13 cellular contexts compared by ENCODE assay signal in the genomic region with DNA sequence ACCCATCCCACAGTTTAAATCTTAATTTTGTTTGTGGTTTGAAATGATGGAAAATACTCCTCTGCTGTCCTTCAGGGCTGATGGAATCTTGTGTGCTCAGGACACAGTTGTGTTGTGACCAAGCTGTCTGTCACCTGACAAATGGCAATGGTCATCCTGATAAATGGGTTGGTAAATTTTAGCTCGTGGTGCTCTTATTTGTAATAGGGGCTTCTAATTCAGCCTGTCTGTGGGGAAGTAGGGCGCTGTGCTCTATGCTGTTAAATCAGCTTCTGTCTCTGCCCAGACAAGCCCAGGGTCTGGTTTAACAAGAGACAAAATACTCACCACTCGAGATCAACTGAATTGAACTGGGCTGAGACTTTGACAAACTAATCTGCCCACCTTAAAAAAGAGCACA. TPM values are rescaled to one million over a fixed set of nuclear protein-coding genes. Genes with fewer than 3 reads are reported as not detected.
DNase-seq lines count a peak whose midpoint lies in the region; ATAC-seq and TF ChIP-seq lines count a peak whose summit lies in the region.
"Had no signal": no experiment of that assay in that cellular context is flagged by ENCODE, and none has a peak within 500 bp of the region (broad histone marks: within the 10 kb centered on the region; RNA-seq: fewer than 3 reads in every experiment).

No MANE protein-coding gene starts in this region.

- no peak overlapping the region for H3K4me3 ChIP-seq in HEK293 (ENCODE audit: low read depth, low read length)
- H3K4me3 ChIP-seq in RWPE2 (ENCODE audit: severe bottlenecking) = no peak overlapping the region
- no peak overlapping the region for H3K4me3 ChIP-seq in osteoblast (ENCODE audit: insufficient read depth, low read length)
- H3K4me3 ChIP-seq: lung had no signal

- no peak for TF ChIP-seq CTCF in HEK293 (tag by site-specific recombination; IDR thresholded peaks at IDR 0.05)
- no peak for TF ChIP-seq CTCF in RWPE2 (IDR thresholded peaks at IDR 0.05; ENCODE audit: poor library complexity, severe bottlenecking)
- TF ChIP-seq CTCF in osteoblast (IDR thresholded peaks at IDR 0.05; ENCODE audit: extremely low read depth, low read depth, low read length) = no peak
- TF ChIP-seq CTCF in GM10248 (IDR thresholded peaks at IDR 0.05; ENCODE audit: control extremely low read depth, extremely low read depth, low read depth, missing control alignments) = no peak

- peak overlapping the region; percentile 46 for H3K4me2 ChIP-seq in osteoblast (ENCODE audit: insufficient read depth, low read length)

- POLR2A ChIA-PET in HEK293 (lab: Yijun Ruan, JAX) (no interaction called here), GM10248 (lab: Yijun Ruan, JAX) (no interaction called here)

- ATAC-seq in RWPE2 (ENCODE audit: low read depth) (peak; percentile 50; the same call in 1 of the 3 replicates), HG03571 (IDR thresholded peaks at IDR 0.05; ENCODE audit: unreplicated experiment) (no peak)
- ATAC-seq: activated CD8-positive, alpha-beta T cell treated with anti-CD3 and anti-CD28 coated beads, Interleukin-2, amount 10 ng/mL, durations not matched to agents 7 days and 5 days had no signal

- H3K9me3 ChIP-seq in HEK293 (ENCODE audit: control insufficient read depth, insufficient read depth, low read depth, low read length) (no peaks in the 10 kb centered on the region), RWPE2 (ENCODE audit: severe bottlenecking) (no peaks in the 10 kb centered on the region), osteoblast (ENCODE audit: low read depth, low read length) (no peaks in the 10 kb centered on the region)

- H3K27ac ChIP-seq in HEK293 (ENCODE audit: extremely low read depth, low read depth, low read length) (no peak overlapping the region), RWPE2 (ENCODE audit: poor library complexity, severe bottlenecking) (peak overlapping the region; percentile 17), epithelial cell of prostate (peak overlapping the region; percentile 50), osteoblast (ENCODE audit: low read depth, low read length) (peak overlapping the region; percentile 58)

- peaks cover 41% of the 10 kb centered on the region for H3K4me1 ChIP-seq in HEK293 (ENCODE audit: control insufficient read depth, insufficient read depth, low read length)
- H3K4me1 ChIP-seq in RWPE2 (ENCODE audit: insufficient read depth, poor library complexity, severe bottlenecking) = peaks cover 29% of the 10 kb centered on the region
- peaks cover 53% of the 10 kb centered on the region for H3K4me1 ChIP-seq in osteoblast (ENCODE audit: insufficient read depth, low read length)

- DNase-seq in RWPE2 (ENCODE audit: low spot score) = no peak
- no peak for DNase-seq in epithelial cell of prostate (ENCODE audit: low read depth, low spot score)
- no peak for DNase-seq in osteoblast (ENCODE audit: insufficient read length, low spot score, missing footprints)
- DNase-seq in GM10248 (ENCODE audit: extremely low spot score) = no peak
- DNase-seq in activated gamma-delta T cell treated with Interleukin-2 at 50 U/mL for 16 hours = no peak
- DNase-seq in NOMO-1 (lab: John Stamatoyannopoulos, UW; ENCODE audit: unreplicated experiment in 2 of 2) = no peak
- DNase-seq: activated CD8-positive, alpha-beta T cell treated with anti-CD3 and anti-CD28 coated beads, Interleukin-2, amount 10 ng/mL, durations not matched to agents 7 days and 5 days; activated naive CD8-positive, alpha-beta T cell treated with anti-CD3 and anti-CD28 coated beads, Interleukin-2, amount 10 ng/mL, durations not matched to agents 7 days and 5 days; CD4-positive, alpha-beta memory T cell; effector memory CD4-positive, alpha-beta T cell had no signal

- H3K27me3 ChIP-seq in RWPE2 (ENCODE audit: insufficient read depth, poor library complexity, severe bottlenecking) (no peaks in the 10 kb centered on the region), osteoblast (ENCODE audit: insufficient read depth, low read length) (no peaks in the 10 kb centered on the region)

- peaks cover 37% of the 10 kb centered on the region for H4K20me1 ChIP-seq in osteoblast (ENCODE audit: insufficient read depth, low read length)

- H2AFZ ChIP-seq in osteoblast (ENCODE audit: low read length) = no peak overlapping the region

- CTCF ChIA-PET in HEK293 (lab: Yijun Ruan, JAX) = no interaction called here
- CTCF ChIA-PET in GM10248 (lab: Yijun Ruan, JAX) = no interaction called here

- peaks cover 92% of the 10 kb centered on the region for H3K79me2 ChIP-seq in osteoblast (ENCODE audit: insufficient read depth, low read length)

- H3K36me3 ChIP-seq in HEK293 (ENCODE audit: control insufficient read depth in 2 of 2, insufficient read depth in 1 of 2, low read length in 2 of 2) (no peaks in the 10 kb centered on the region), RWPE2 (ENCODE audit: low read depth) (no peaks in the 10 kb centered on the region; the same call in 1 of the 2 replicates), osteoblast (ENCODE audit: insufficient read depth, low read length) (no peaks in the 10 kb centered on the region)

TF ChIP-seq in HEK293, 187 proteins besides CTCF, POLR2A, EP300 and RAD21:
- TF ChIP-seq MZF1 (tag by site-specific recombination; IDR thresholded peaks at IDR 0.05; ENCODE audit: borderline replicate concordance) = 0 out of 2 replicates have a peak, but pooled peaks have one; percentile 35
- TF ChIP-seq, protein P1, sequence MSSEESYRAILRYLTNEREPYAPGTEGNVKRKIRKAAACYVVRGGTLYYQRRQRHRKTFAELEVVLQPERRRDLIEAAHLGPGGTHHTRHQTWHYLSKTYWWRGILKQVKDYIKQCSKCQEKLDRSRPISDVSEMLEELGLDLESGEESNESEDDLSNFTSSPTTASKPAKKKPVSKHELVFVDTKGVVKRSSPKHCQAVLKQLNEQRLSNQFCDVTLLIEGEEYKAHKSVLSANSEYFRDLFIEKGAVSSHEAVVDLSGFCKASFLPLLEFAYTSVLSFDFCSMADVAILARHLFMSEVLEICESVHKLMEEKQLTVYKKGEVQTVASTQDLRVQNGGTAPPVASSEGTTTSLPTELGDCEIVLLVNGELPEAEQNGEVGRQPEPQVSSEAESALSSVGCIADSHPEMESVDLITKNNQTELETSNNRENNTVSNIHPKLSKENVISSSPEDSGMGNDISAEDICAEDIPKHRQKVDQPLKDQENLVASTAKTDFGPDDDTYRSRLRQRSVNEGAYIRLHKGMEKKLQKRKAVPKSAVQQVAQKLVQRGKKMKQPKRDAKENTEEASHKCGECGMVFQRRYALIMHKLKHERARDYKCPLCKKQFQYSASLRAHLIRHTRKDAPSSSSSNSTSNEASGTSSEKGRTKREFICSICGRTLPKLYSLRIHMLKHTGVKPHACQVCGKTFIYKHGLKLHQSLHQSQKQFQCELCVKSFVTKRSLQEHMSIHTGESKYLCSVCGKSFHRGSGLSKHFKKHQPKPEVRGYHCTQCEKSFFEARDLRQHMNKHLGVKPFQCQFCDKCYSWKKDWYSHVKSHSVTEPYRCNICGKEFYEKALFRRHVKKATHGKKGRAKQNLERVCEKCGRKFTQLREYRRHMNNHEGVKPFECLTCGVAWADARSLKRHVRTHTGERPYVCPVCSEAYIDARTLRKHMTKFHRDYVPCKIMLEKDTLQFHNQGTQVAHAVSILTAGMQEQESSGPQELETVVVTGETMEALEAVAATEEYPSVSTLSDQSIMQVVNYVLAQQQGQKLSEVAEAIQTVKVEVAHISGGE (tag by site-specific recombination; conservative IDR thresholded peaks at IDR 0.05; ENCODE audit: low read depth) = no peak

RNA-seq across cellular contexts. Expression of gene LRRTM2, which starts 4.5 kb away (rescaled TPM):
- under 0.01 and 0.88 TPM in 2 replicates for total RNA-seq in osteoblast
- total RNA-seq: CD4-positive, alpha-beta memory T cell had no signal
